In the genomic region with DNA sequence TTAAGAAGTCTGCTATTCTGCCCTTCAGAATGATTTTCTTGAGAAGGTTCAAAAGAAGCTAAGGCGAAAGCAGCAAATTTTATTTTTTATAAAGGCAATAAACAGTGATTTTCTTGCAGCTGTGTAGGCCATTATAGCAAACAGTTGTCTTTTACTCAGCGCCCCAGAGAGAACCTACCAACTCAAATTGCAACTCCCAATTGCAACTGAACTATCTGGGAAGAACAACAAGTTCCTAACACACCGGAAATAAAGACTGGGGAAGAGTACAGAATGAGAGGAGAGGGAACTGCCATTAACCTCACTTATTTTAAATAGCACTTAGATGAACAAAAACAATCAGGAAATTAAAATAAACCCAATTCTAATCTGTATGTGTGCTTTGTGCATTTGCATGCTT, we compare ENCODE assay signal across 1 cellular context.
TF ChIP-seq lines count a peak whose summit lies in the region.

No MANE protein-coding gene starts in this region.

TF ChIP-seq in GM23338, 12 proteins besides CTCF, POLR2A, EP300 and RAD21 (continued from another document):
- TF ChIP-seq REST (IDR thresholded peaks at IDR 0.05; ENCODE audit: unreplicated experiment) (no peak), STAT1 (IDR thresholded peaks at IDR 0.05; ENCODE audit: unreplicated experiment) (no peak), ZNF462 (CRISPR knock-in tag; IDR thresholded peaks at IDR 0.05) (no peak), POLR2AphosphoS5 (IDR thresholded peaks at IDR 0.05; ENCODE audit: low read depth) (no peak), JUNB (IDR thresholded peaks at IDR 0.05; ENCODE audit: unreplicated experiment) (no peak), ZNF114 (CRISPR knock-in tag; IDR thresholded peaks at IDR 0.05) (no peak)
- TF ChIP-seq, protein P1, sequence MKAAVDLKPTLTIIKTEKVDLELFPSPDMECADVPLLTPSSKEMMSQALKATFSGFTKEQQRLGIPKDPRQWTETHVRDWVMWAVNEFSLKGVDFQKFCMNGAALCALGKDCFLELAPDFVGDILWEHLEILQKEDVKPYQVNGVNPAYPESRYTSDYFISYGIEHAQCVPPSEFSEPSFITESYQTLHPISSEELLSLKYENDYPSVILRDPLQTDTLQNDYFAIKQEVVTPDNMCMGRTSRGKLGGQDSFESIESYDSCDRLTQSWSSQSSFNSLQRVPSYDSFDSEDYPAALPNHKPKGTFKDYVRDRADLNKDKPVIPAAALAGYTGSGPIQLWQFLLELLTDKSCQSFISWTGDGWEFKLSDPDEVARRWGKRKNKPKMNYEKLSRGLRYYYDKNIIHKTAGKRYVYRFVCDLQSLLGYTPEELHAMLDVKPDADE (IDR thresholded peaks at IDR 0.05) = no peak
